20 cellular contexts compared by ENCODE assay signal in genomic region chr2:43274055-43274454, GRCh38. TPM values are rescaled to one million over a fixed set of nuclear protein-coding genes. Genes with fewer than 3 reads are reported as not detected.
DNase-seq lines count a peak whose midpoint lies in the region; ATAC-seq, FAIRE-seq and TF ChIP-seq lines count a peak whose summit lies in the region.
"Had no signal": no experiment of that assay in that cellular context is flagged by ENCODE, and none has a peak within 500 bp of the region (broad histone marks: within the 10 kb centered on the region; RNA-seq: fewer than 3 reads in every experiment).

No MANE protein-coding gene starts in this region.

- H3K4me1 ChIP-seq in kidney (ENCODE audit: control insufficient read depth in 1 of 2, insufficient read depth in 1 of 2, low read depth in 1 of 2, low read length in 2 of 2) (peaks cover 29 to 30% of the 10 kb centered on the region in 2 donors), mesendoderm (ENCODE audit: control insufficient read depth, low read depth, low read length) (peaks cover 14% of the 10 kb centered on the region)
- H3K4me1 ChIP-seq: HAP-1, parathyroid adenoma had no signal

- no peaks in the 10 kb centered on the region for H3K9me3 ChIP-seq in kidney (ENCODE audit: control insufficient read depth in 1 of 2, low read length in 2 of 2)
- H3K9me3 ChIP-seq: HAP-1, mucosa of descending colon had no signal

- H3K4ac ChIP-seq in mesendoderm (ENCODE audit: low read depth, low read length), result no peak overlapping the region

- H3K4me3 ChIP-seq in kidney (ENCODE audit: low read length in 2 of 2) (no peak overlapping the region), mesendoderm (ENCODE audit: low read length) (no peak overlapping the region)
- H3K4me3 ChIP-seq: HAP-1, mucosa of descending colon, PC-9 had no signal

- FAIRE-seq in kidney (lab: Jason Lieb, UNC), result no peak
- FAIRE-seq: HepG2, TTC549 had no signal

- H3K9me3 Mint-ChIP-seq in stimulated activated memory B cell treated with anti-CD40 and anti-IgM and Interleukin-4, amounts not matched to agents 10 μg/mL and 1 μg/mL and 100 μg/mL, for 72 hours, result no peaks in the 10 kb centered on the region
- H3K9me3 Mint-ChIP-seq: activated T-cell treated with anti-CD3 and anti-CD28 coated beads, Interleukin-2, amount 50 U/mL, for 4 hours had no signal

- no peaks in the 10 kb centered on the region for H3K27me3 ChIP-seq in mesendoderm (ENCODE audit: insufficient read depth, low read length, poor library complexity)

- ATAC-seq in stimulated activated memory B cell treated with anti-CD40 and anti-IgM and Interleukin-4, amounts not matched to agents 10 μg/mL and 1 μg/mL and 100 μg/mL, for 72 hours, result no peak
- no peak for ATAC-seq in GM18861 (IDR thresholded peaks at IDR 0.05; ENCODE audit: unreplicated experiment)
- ATAC-seq: HepG2, mucosa of descending colon had no signal

- no peak overlapping the region for H2BK120ac ChIP-seq in mesendoderm (ENCODE audit: low read depth, low read length)

- H3K79me1 ChIP-seq in mesendoderm (ENCODE audit: low read length), result no peaks in the 10 kb centered on the region

- H4K8ac ChIP-seq in mesendoderm (ENCODE audit: low read depth, low read length), result no peak overlapping the region

- H2BK15ac ChIP-seq in mesendoderm (replicated peaks; ENCODE audit: low read depth), result no peak overlapping the region

- H3K4me3 Mint-ChIP-seq in stimulated activated memory B cell treated with anti-CD40 and anti-IgM and Interleukin-4, amounts not matched to agents 10 μg/mL and 1 μg/mL and 100 μg/mL, for 72 hours, result no peak overlapping the region
- H3K4me3 Mint-ChIP-seq: activated T-cell treated with anti-CD3 and anti-CD28 coated beads, Interleukin-2, amount 50 U/mL, for 4 hours had no signal

- no peak overlapping the region for H2AK5ac ChIP-seq in mesendoderm (ENCODE audit: low read length)

- H3K27ac ChIP-seq in kidney (ENCODE audit: low read depth in 2 of 2, low read length in 2 of 2) (peak overlapping the region; percentile 3 to 74), mesendoderm (ENCODE audit: low read depth, low read length) (no peak overlapping the region)
- H3K27ac ChIP-seq: parathyroid adenoma, PC-9 had no signal

- H2BK5ac ChIP-seq in mesendoderm (ENCODE audit: low read length), result no peak overlapping the region

- H3K36me3 ChIP-seq in kidney (ENCODE audit: control insufficient read depth in 1 of 2, insufficient read depth in 2 of 2, low read length in 2 of 2) (no peaks in the 10 kb centered on the region), mesendoderm (ENCODE audit: control insufficient read depth, insufficient read depth, low read length) (no peaks in the 10 kb centered on the region)
- H3K36me3 ChIP-seq: HAP-1 had no signal

- TF ChIP-seq CTCF in kidney (IDR thresholded peaks at IDR 0.05; ENCODE audit: borderline replicate concordance, extremely low read depth, insufficient read depth), result no peak

- WGBS in mesendoderm (ENCODE audit: extremely low coverage, insufficient coverage, low lambda C conversion rate), result no CpG with 5 or more reads among the region's 4 CpGs

- peaks cover 52% of the 10 kb centered on the region for H3K36me3 Mint-ChIP-seq in stimulated activated memory B cell treated with anti-CD40 and anti-IgM and Interleukin-4, amounts not matched to agents 10 μg/mL and 1 μg/mL and 100 μg/mL, for 72 hours

- H3K27me3 Mint-ChIP-seq in stimulated activated memory B cell treated with anti-CD40 and anti-IgM and Interleukin-4, amounts not matched to agents 10 μg/mL and 1 μg/mL and 100 μg/mL, for 72 hours, result no peaks in the 10 kb centered on the region

- H3K4me2 ChIP-seq in mesendoderm (ENCODE audit: low read length), result no peak overlapping the region
- H3K4me2 ChIP-seq: PC-9 had no signal

- peaks cover 16% of the 10 kb centered on the region for H3K4me1 Mint-ChIP-seq in stimulated activated memory B cell treated with anti-CD40 and anti-IgM and Interleukin-4, amounts not matched to agents 10 μg/mL and 1 μg/mL and 100 μg/mL, for 72 hours

- peak overlapping the region; percentile 11 for H3K27ac Mint-ChIP-seq in stimulated activated memory B cell treated with anti-CD40 and anti-IgM and Interleukin-4, amounts not matched to agents 10 μg/mL and 1 μg/mL and 100 μg/mL, for 72 hours

- DNase-seq in ELR (ENCODE audit: low read depth) (peak; percentile 59), M059J (ENCODE audit: low read depth) (peak; percentile 42), kidney (no peak), mesendoderm (no peak), HUDEP-2 (lab: John Stamatoyannopoulos, UW; ENCODE audit: unreplicated experiment in 76 of 76) (no peak)
- DNase-seq: activated CD4-positive, alpha-beta T cell treated with anti-CD3 and anti-CD28 coated beads, Interleukin-2, amount 50 U/mL, for 4 hours; activated T-cell treated with anti-CD3 and anti-CD28 coated beads, Interleukin-2, amount 50 U/mL, for 4 hours; Calu3; left cardiac atrium; mucosa of descending colon; NCI-H2081; NCI-H524; PC-9; stimulated activated CD4-positive, alpha-beta T cell treated with anti-CD3 and anti-CD28 coated beads, Interleukin-12 subunit alpha, Interleukin-12 subunit beta, amount 100 ng/mL, for 4 hours had no signal

- no peaks in the 10 kb centered on the region for H3K79me2 ChIP-seq in mesendoderm (ENCODE audit: control insufficient read depth, insufficient read depth, low read length)
- H3K79me2 ChIP-seq: parathyroid adenoma had no signal

- no peak overlapping the region for H3K23ac ChIP-seq in mesendoderm (ENCODE audit: low read length)

- no peak overlapping the region for H4K5ac ChIP-seq in mesendoderm (ENCODE audit: low read length)

- H3K56ac ChIP-seq in mesendoderm (ENCODE audit: low read length), result no peak overlapping the region

- no peak overlapping the region for H3K9ac ChIP-seq in kidney (ENCODE audit: low read length in 2 of 2)
- no peak overlapping the region for H3K9ac ChIP-seq in mesendoderm (ENCODE audit: low read length)
- H3K9ac ChIP-seq: parathyroid adenoma had no signal

- intact Hi-C loops in kidney (cut with DNase I), result no loop called here

- H3K18ac ChIP-seq in mesendoderm (ENCODE audit: low read length), result no peak overlapping the region

RNA-seq across cellular contexts. Expression of gene ZFP36L2, which starts 47.6 kb away (rescaled TPM):
- 2.5 and 5.7 TPM in 2 replicates for total RNA-seq in M059J (2014; rRNA removed; shearing (Covaris generic))
- 247 TPM for total RNA-seq in kidney
- polyA plus RNA-seq in kidney (ENCODE audit: insufficient read depth, low read depth, low replicate concordance), result 35.4 TPM
- polyA plus RNA-seq in mesendoderm (2013, experiment 1 of 2), result 71.1 TPM
- 70.6 TPM for polyA plus RNA-seq in mesendoderm (2013, experiment 2 of 2)

Comparison
In these comparisons a context has a peak if more than half of its experiments do, and no peak if none do; other contexts are left out.
1. DNase-seq: peak in ELR (single experiment) and M059J (single experiment); none in kidney (single experiment), mesendoderm (single experiment) and HUDEP-2 (0 of 76).
2. RNA of gene ZFP36L2, which starts 47.6 kb away (total RNA-seq): 247 TPM in kidney (single experiment); 2.5 to 5.7 TPM in M059J; every median in the first group is over 10 times any median in the second.